Comparison of ENCODE assay signal across 8 cellular contexts in genomic region chr3:181176610-181177009, GRCh38.
A peak's percentile ranks its signal among the peaks of the same experiment; 100 is the strongest.
DNase-seq lines count a peak whose midpoint lies in the region; ATAC-seq and TF ChIP-seq lines count a peak whose summit lies in the region.

No MANE protein-coding gene starts in this region.

- CTCF ChIA-PET in SK-N-SH (lab: Yijun Ruan, JAX), result interaction anchor here (0.6 to 1.6 kb wide), 8 partner anchors 14 to 510 kb away, joined by 3 to 5 read pairs (median 4); no protein-coding TSS in a partner anchor

- no peaks in the 10 kb centered on the region for H3K4me1 Mint-ChIP-seq in immature natural killer cell

- peaks cover 0 to 28% (median 2%) of the 10 kb centered on the region in 6 donors for H3K9me3 Mint-ChIP-seq in immature natural killer cell

- 11% methylated on average over 6 of the region's 6 CpGs for WGBS in SK-N-SH (ENCODE audit: low lambda C conversion rate)

- H3K4me3 ChIP-seq in SK-N-SH (ENCODE audit: low read depth in 2 of 2, low read length in 1 of 2) (peak overlapping the region in 1 of 2 experiments; percentile 19; a peak in 1 of 4 replicates), dorsolateral prefrontal cortex (peak overlapping the region in 35 of 59 donors; percentile 4 to 55 (median 28)), tibial artery (no peak overlapping the region)

- H3K79me2 ChIP-seq in SK-N-SH (ENCODE audit: insufficient read depth), result no peaks in the 10 kb centered on the region

- peak; percentile 78 for TF ChIP-seq RAD21 in SK-N-SH (IDR thresholded peaks at IDR 0.05; ENCODE audit: low read length)

- H3F3A ChIP-seq in SK-N-SH (replicated peaks; ENCODE audit: insufficient read depth), result no peaks in the 10 kb centered on the region

- H3K9me3 ChIP-seq in SK-N-SH, result no peaks in the 10 kb centered on the region
- H3K9me3 ChIP-seq in tibial artery, result no peaks in the 10 kb centered on the region

- no peaks in the 10 kb centered on the region for H4K20me1 ChIP-seq in SK-N-SH (ENCODE audit: insufficient read depth)

- TF ChIP-seq EP300 in SK-N-SH (IDR thresholded peaks at IDR 0.05; ENCODE audit: borderline replicate concordance in 1 of 2, low read depth in 1 of 2, low read length in 1 of 2), result no peak

- no peaks in the 10 kb centered on the region for H3K9me2 ChIP-seq in SK-N-SH

- peak; percentile 61 for ATAC-seq in GM18907 (IDR thresholded peaks at IDR 0.05; ENCODE audit: unreplicated experiment)

- H3K36me3 ChIP-seq in SK-N-SH (replicated peaks in 1 of 2; ENCODE audit: control insufficient read depth in 1 of 2, insufficient read depth in 2 of 2, low read length in 1 of 2) (no peaks in the 10 kb centered on the region), tibial artery (no peaks in the 10 kb centered on the region)

- H3K36me3 Mint-ChIP-seq in immature natural killer cell, result no peaks in the 10 kb centered on the region

- no peak overlapping the region for H3K9ac ChIP-seq in SK-N-SH

- intact Hi-C loops in dorsolateral prefrontal cortex (cut with DNase I), result loop anchor here in 1 of 2 donors (2.0 kb wide), 1 partner anchor 372 kb away; no protein-coding TSS in a partner anchor
- intact Hi-C loops in tibial artery (cut with DNase I; ENCODE audit: low total_unique reads), result no loop called here

- no peak overlapping the region for H3K4me3 Mint-ChIP-seq in immature natural killer cell

- DNase-seq in AG09319 (ENCODE audit: extremely low read depth, low read depth) (no peak), MV-4-11 (lab: John Stamatoyannopoulos, UW) (peak; percentile 55), SK-N-SH (peak; percentile 55), dorsolateral prefrontal cortex (peak; percentile 21 to 82 (median 56)), midbrain (lab: John Stamatoyannopoulos, UW) (peak; percentile 76), tibial artery (peak in 1 of 2 donors; percentile 65), immature natural killer cell (no peak)

- POLR2A ChIA-PET in SK-N-SH (lab: Yijun Ruan, JAX), result no interaction called here

- H3K27ac Mint-ChIP-seq in immature natural killer cell, result no peak overlapping the region

- H3K27ac ChIP-seq in SK-N-SH (ENCODE audit: low read depth in 2 of 2, low read length in 1 of 2) (no peak overlapping the region), dorsolateral prefrontal cortex (no peak overlapping the region), tibial artery (no peak overlapping the region)

- no peak overlapping the region for H2AFZ ChIP-seq in SK-N-SH (ENCODE audit: low read depth)

- H3K4me2 ChIP-seq in SK-N-SH, result no peak overlapping the region

- peak; percentile 23 for TF ChIP-seq CTCF in AG09319 (IDR thresholded peaks at IDR 0.05; ENCODE audit: low read depth, low read length)
- peak; percentile 70 for TF ChIP-seq CTCF in SK-N-SH (IDR thresholded peaks at IDR 0.05)
- peak; percentile 26 to 85 (median 69) for TF ChIP-seq CTCF in dorsolateral prefrontal cortex (IDR thresholded peaks at IDR 0.05 in 54 of 56, conservative IDR thresholded peaks at IDR 0.05 in 2 of 56; ENCODE audit: low read depth in 1 of 56, partially characterized antibody in 56 of 56)
- peak; percentile 30 to 50 for TF ChIP-seq CTCF in tibial artery (IDR thresholded peaks at IDR 0.05)

- no peaks in the 10 kb centered on the region for H3K4me1 ChIP-seq in SK-N-SH (ENCODE audit: control insufficient read depth in 1 of 2, insufficient read depth in 2 of 2, low read depth in 1 of 2, low read length in 1 of 2)
- H3K4me1 ChIP-seq in tibial artery, result no peaks in the 10 kb centered on the region

- peaks cover 0 to 2% (median 2%) of the 10 kb centered on the region in 3 donors for H3K27me3 Mint-ChIP-seq in immature natural killer cell (ENCODE audit: low read depth in 3 of 3)

- H3K27me3 ChIP-seq in SK-N-SH (ENCODE audit: insufficient read depth) (no peaks in the 10 kb centered on the region), dorsolateral prefrontal cortex (peaks cover 0 to 4% (median 0%) of the 10 kb centered on the region in 45 donors), tibial artery (no peaks in the 10 kb centered on the region)

TF ChIP-seq in SK-N-SH, 30 proteins besides CTCF, POLR2A, EP300 and RAD21 (continues in another document):
- TF ChIP-seq, protein P1, sequence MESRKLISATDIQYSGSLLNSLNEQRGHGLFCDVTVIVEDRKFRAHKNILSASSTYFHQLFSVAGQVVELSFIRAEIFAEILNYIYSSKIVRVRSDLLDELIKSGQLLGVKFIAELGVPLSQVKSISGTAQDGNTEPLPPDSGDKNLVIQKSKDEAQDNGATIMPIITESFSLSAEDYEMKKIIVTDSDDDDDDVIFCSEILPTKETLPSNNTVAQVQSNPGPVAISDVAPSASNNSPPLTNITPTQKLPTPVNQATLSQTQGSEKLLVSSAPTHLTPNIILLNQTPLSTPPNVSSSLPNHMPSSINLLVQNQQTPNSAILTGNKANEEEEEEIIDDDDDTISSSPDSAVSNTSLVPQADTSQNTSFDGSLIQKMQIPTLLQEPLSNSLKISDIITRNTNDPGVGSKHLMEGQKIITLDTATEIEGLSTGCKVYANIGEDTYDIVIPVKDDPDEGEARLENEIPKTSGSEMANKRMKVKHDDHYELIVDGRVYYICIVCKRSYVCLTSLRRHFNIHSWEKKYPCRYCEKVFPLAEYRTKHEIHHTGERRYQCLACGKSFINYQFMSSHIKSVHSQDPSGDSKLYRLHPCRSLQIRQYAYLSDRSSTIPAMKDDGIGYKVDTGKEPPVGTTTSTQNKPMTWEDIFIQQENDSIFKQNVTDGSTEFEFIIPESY (IDR thresholded peaks at IDR 0.05; ENCODE audit: borderline replicate concordance, low read depth), result no peak
- TF ChIP-seq SIN3A (IDR thresholded peaks at IDR 0.05; ENCODE audit: borderline replicate concordance, low read depth, low read length) (no peak), RCOR1 (IDR thresholded peaks at IDR 0.05; ENCODE audit: low read length) (0 out of 2 replicates have a peak, but pooled peaks have one; percentile 8), REST (IDR thresholded peaks at IDR 0.05; ENCODE audit: low read depth, low read length) (no peak), ELF1 (IDR thresholded peaks at IDR 0.05) (no peak), MEF2A (IDR thresholded peaks at IDR 0.05; ENCODE audit: borderline replicate concordance, low read depth) (no peak), FOXM1 (IDR thresholded peaks at IDR 0.05; ENCODE audit: low read depth) (no peak), MAX (IDR thresholded peaks at IDR 0.05; ENCODE audit: low read depth) (no peak), EZH2phosphoT487 (IDR thresholded peaks at IDR 0.05; ENCODE audit: borderline replicate concordance, low read depth) (no peak), CHD2 (IDR thresholded peaks at IDR 0.05; ENCODE audit: low read length, partially characterized antibody) (no peak), TCF12 (IDR thresholded peaks at IDR 0.05) (no peak), USF1 (IDR thresholded peaks at IDR 0.05; ENCODE audit: borderline replicate concordance, low read depth) (no peak), MXI1 (IDR thresholded peaks at IDR 0.05; ENCODE audit: low read depth, low read length) (no peak), TAF1 (IDR thresholded peaks at IDR 0.05; ENCODE audit: borderline replicate concordance, low read depth, low read length) (no peak), GATA2 (CRISPR knock-in tag; IDR thresholded peaks at IDR 0.05) (no peak), NFIC (IDR thresholded peaks at IDR 0.05; ENCODE audit: borderline replicate concordance) (peak; percentile 73), NRF1 (IDR thresholded peaks at IDR 0.05; ENCODE audit: low read depth, low read length) (no peak)
- TF ChIP-seq, protein P2, sequence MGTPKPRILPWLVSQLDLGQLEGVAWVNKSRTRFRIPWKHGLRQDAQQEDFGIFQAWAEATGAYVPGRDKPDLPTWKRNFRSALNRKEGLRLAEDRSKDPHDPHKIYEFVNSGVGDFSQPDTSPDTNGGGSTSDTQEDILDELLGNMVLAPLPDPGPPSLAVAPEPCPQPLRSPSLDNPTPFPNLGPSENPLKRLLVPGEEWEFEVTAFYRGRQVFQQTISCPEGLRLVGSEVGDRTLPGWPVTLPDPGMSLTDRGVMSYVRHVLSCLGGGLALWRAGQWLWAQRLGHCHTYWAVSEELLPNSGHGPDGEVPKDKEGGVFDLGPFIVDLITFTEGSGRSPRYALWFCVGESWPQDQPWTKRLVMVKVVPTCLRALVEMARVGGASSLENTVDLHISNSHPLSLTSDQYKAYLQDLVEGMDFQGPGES (IDR thresholded peaks at IDR 0.05; ENCODE audit: low read depth, low read length), result no peak

Comparison
In these comparisons a context has a peak if more than half of its experiments do, and no peak if none do; other contexts are left out.
1. DNase-seq: peak in MV-4-11 (single experiment), SK-N-SH (single experiment), dorsolateral prefrontal cortex (10 of 10) and midbrain (single experiment); none in AG09319 (single experiment) and immature natural killer cell (0 of 3).
2. H3K4me3 ChIP-seq: peak in dorsolateral prefrontal cortex (35 of 59); none in tibial artery (0 of 2).
3. Peak in every context shown above with its lines, with median percentiles within 50 percentile points of each other: CTCF ChIP-seq.